In the genomic region with DNA sequence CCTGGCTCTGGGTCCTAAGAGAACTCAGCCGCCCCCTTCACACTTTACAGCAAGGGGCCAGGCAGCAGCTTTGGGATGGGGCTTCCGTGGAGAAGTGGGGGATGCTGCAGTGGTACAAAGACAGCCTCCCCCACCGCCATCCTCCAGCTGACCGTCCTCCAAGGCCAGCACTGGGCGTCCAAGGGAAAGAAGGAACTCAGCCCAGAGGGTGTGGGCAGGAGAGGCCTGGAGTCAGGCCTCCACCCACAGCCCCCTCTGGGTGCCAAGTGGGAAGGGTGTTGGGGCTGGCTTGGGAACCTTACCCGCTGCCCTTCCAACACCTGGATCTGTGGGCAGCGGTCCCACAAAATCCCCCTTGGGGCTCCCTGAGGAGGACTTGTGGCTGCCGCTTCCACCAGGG, we compare ENCODE assay signal across 11 cellular contexts. TPM values are rescaled to one million over a fixed set of nuclear protein-coding genes. Genes with fewer than 3 reads are reported as not detected.
DNase-seq lines count a peak whose midpoint lies in the region; ATAC-seq and TF ChIP-seq lines count a peak whose summit lies in the region.
"Had no signal": no experiment of that assay in that cellular context is flagged by ENCODE, and none has a peak within 500 bp of the region (broad histone marks: within the 10 kb centered on the region; RNA-seq: fewer than 3 reads in every experiment).

No MANE protein-coding gene starts in this region.

- TF ChIP-seq POLR2A in vagina (IDR thresholded peaks at IDR 0.05): no peak

- TF ChIP-seq CTCF in vagina (IDR thresholded peaks at IDR 0.05): no peak
- TF ChIP-seq CTCF in GM13976 (IDR thresholded peaks at IDR 0.05; ENCODE audit: borderline replicate concordance, control extremely low read depth, extremely low read depth, insufficient read depth, missing control alignments): no peak

- peak overlapping the region; percentile 100 for H3K27ac Mint-ChIP-seq in activated naive CD8-positive, alpha-beta T cell
- peak overlapping the region; percentile 97 to 100 (median 100) for H3K27ac Mint-ChIP-seq in naive thymus-derived CD8-positive, alpha-beta T cell

- DNase-seq in left ventricle myocardium superior: no peak
- DNase-seq in Right ventricle myocardium inferior (ENCODE audit: missing footprints): no peak
- peak in 1 of 10 donors; percentile 21 for DNase-seq in naive thymus-derived CD8-positive, alpha-beta T cell
- DNase-seq in vagina (ENCODE audit: extremely low spot score in 2 of 2): no peak
- DNase-seq in GM13976 (ENCODE audit: low spot score): no peak
- no peak for DNase-seq in NCI-H345 (lab: John Stamatoyannopoulos, UW)
- DNase-seq: GDM1; NCI-H774; stimulated activated CD4-positive, alpha-beta T cell treated with anti-CD3 and anti-CD28 coated beads, Interleukin-2, amount 100 ng/mL, for 48 hours had no signal

- H3K4me1 Mint-ChIP-seq in activated naive CD8-positive, alpha-beta T cell (ENCODE audit: low read depth): peaks cover 42% of the 10 kb centered on the region
- peaks cover 26 to 54% (median 47%) of the 10 kb centered on the region in 4 donors for H3K4me1 Mint-ChIP-seq in naive thymus-derived CD8-positive, alpha-beta T cell

- peak overlapping the region; percentile 33 for H3K27ac ChIP-seq in vagina

- no peaks in the 10 kb centered on the region for H3K27me3 ChIP-seq in vagina

- intact Hi-C loops in left ventricle myocardium superior (cut with micrococcal nuclease): no loop called here
- intact Hi-C loops in Right ventricle myocardium inferior (cut with DNase I): no loop called here
- intact Hi-C loops in vagina (cut with DNase I): no loop called here

- H3K36me3 ChIP-seq in vagina: no peaks in the 10 kb centered on the region

- ATAC-seq in left ventricle myocardium superior (peak; percentile 13), Right ventricle myocardium inferior (no peak), GM19467 (IDR thresholded peaks at IDR 0.05; ENCODE audit: unreplicated experiment) (no peak)
- no peak for ATAC-seq in naive thymus-derived CD8-positive, alpha-beta T cell

- in situ Hi-C loops in GM13976 (cut with MboI; ENCODE audit: low sequenced_read_pairs, unreplicated experiment): no loop called here

- no peaks in the 10 kb centered on the region for H3K9me3 ChIP-seq in vagina

- POLR2A ChIA-PET in naive thymus-derived CD8-positive, alpha-beta T cell (lab: Charles Lee): interaction anchor here (0.6 to 10.6 kb wide), 12 partner anchors 12 to 145 kb away, joined by 3 to 740 read pairs (median 5); a partner anchor contains a TSS

- H3K4me1 ChIP-seq in vagina: peaks cover 13% of the 10 kb centered on the region

- peak overlapping the region in 1 of 2 donors; percentile 70 for H3K4me3 ChIP-seq in vagina

- H3K4me3 Mint-ChIP-seq in activated naive CD8-positive, alpha-beta T cell: peak overlapping the region; percentile 92
- peak overlapping the region; percentile 84 to 98 (median 96) for H3K4me3 Mint-ChIP-seq in naive thymus-derived CD8-positive, alpha-beta T cell

- H3K9me3 Mint-ChIP-seq in activated naive CD8-positive, alpha-beta T cell (ENCODE audit: low read depth): no peaks in the 10 kb centered on the region
- no peaks in the 10 kb centered on the region for H3K9me3 Mint-ChIP-seq in naive thymus-derived CD8-positive, alpha-beta T cell

- H3K36me3 Mint-ChIP-seq in activated naive CD8-positive, alpha-beta T cell: no peaks in the 10 kb centered on the region
- peaks cover 0 to 14% (median 7%) of the 10 kb centered on the region in 3 donors for H3K36me3 Mint-ChIP-seq in naive thymus-derived CD8-positive, alpha-beta T cell

- H3K27me3 Mint-ChIP-seq in activated naive CD8-positive, alpha-beta T cell: no peaks in the 10 kb centered on the region
- H3K27me3 Mint-ChIP-seq in naive thymus-derived CD8-positive, alpha-beta T cell: no peaks in the 10 kb centered on the region

RNA-seq across cellular contexts. Expression of a gene that starts 13.1 kb away (rescaled TPM):
- total RNA-seq in left ventricle myocardium superior (5.5 TPM), Right ventricle myocardium inferior (7.1 TPM), vagina (14.7 TPM)
- 100 to 1,000 TPM in 1 of 2 experiments, 10 to 100 TPM in 1; 94.3 to 102 TPM for total RNA-seq in naive thymus-derived CD8-positive, alpha-beta T cell
- 10 to 100 TPM; 21.6 to 35.4 (median 34.0) TPM for polyA plus RNA-seq in naive thymus-derived CD8-positive, alpha-beta T cell

RNA-seq across cellular contexts. Expression of a gene that starts 13.2 kb away (rescaled TPM):
- total RNA-seq in left ventricle myocardium superior (5.9 TPM), Right ventricle myocardium inferior (6.1 TPM), vagina (11.3 TPM)
- total RNA-seq in naive thymus-derived CD8-positive, alpha-beta T cell: 10 to 100 TPM; 26.1 to 26.6 TPM
- 10 to 100 TPM in 1 of 3 donors, 1 to 10 TPM in 2; 6.2 to 16.3 (median 6.8) TPM for polyA plus RNA-seq in naive thymus-derived CD8-positive, alpha-beta T cell

RNA-seq across cellular contexts. Expression of a gene that starts 18.0 kb away (rescaled TPM):
- 9.9 TPM for total RNA-seq in left ventricle myocardium superior
- total RNA-seq in Right ventricle myocardium inferior: 9.0 TPM
- total RNA-seq in naive thymus-derived CD8-positive, alpha-beta T cell: 10 to 100 TPM; 23.6 to 25.5 TPM
- polyA plus RNA-seq in naive thymus-derived CD8-positive, alpha-beta T cell: 1 to 10 TPM; 3.2 to 6.8 (median 4.4) TPM
- total RNA-seq in vagina: 17.7 TPM

RNA-seq across cellular contexts. Expression of a gene that starts 56.4 kb away (rescaled TPM):
- total RNA-seq in left ventricle myocardium superior (0.64 TPM), Right ventricle myocardium inferior (1.0 TPM), vagina (16.7 TPM)
- total RNA-seq in naive thymus-derived CD8-positive, alpha-beta T cell: 1 to 10 TPM in 1 of 2 experiments, under 1 TPM in 1; 0.96 to 1.1 TPM
- polyA plus RNA-seq in naive thymus-derived CD8-positive, alpha-beta T cell: under 1 TPM in 2 of 3 donors, not detected in 1; 0.22 to 0.84 TPM
